In genomic region chr5:14716755-14717752, GRCh38 we compare ENCODE assay signal across 1 cellular context.
TF ChIP-seq lines count a peak whose summit lies in the region.

No MANE protein-coding gene starts in this region.

TF ChIP-seq in H1, 55 proteins besides CTCF, POLR2A, EP300 and RAD21:
- TF ChIP-seq BACH1 (IDR thresholded peaks at IDR 0.05; ENCODE audit: low read length), result no peak
- TF ChIP-seq CBX5 (IDR thresholded peaks at IDR 0.05; ENCODE audit: low read depth, low read length), result no peak
- no peak for TF ChIP-seq HDAC6 (IDR thresholded peaks at IDR 0.05; ENCODE audit: low read depth, low read length)
- no peak for TF ChIP-seq SIX5 (IDR thresholded peaks at IDR 0.05; ENCODE audit: low read depth, low read length)
- TF ChIP-seq, protein P1, sequence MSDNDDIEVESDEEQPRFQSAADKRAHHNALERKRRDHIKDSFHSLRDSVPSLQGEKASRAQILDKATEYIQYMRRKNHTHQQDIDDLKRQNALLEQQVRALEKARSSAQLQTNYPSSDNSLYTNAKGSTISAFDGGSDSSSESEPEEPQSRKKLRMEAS (IDR thresholded peaks at IDR 0.05), result no peak
- no peak for TF ChIP-seq ASH2L (IDR thresholded peaks at IDR 0.05; ENCODE audit: low read length)
- TF ChIP-seq SP4 (IDR thresholded peaks at IDR 0.05; ENCODE audit: low read length), result no peak
- TF ChIP-seq EZH2 (IDR thresholded peaks at IDR 0.05; ENCODE audit: low read depth, low read length, severe bottlenecking), result no peak
- no peak for TF ChIP-seq JUN (IDR thresholded peaks at IDR 0.05; ENCODE audit: low read depth, low read length)
- no peak for TF ChIP-seq SAP30 (IDR thresholded peaks at IDR 0.05; ENCODE audit: insufficient read depth, insufficient replicate concordance, low read length)
- TF ChIP-seq EGR1 (IDR thresholded peaks at IDR 0.05; ENCODE audit: borderline replicate concordance, low read depth, low read length), result no peak
- no peak for TF ChIP-seq GABPA (IDR thresholded peaks at IDR 0.05; ENCODE audit: borderline replicate concordance, insufficient read depth, low read length)
- no peak for TF ChIP-seq SIN3A (conservative IDR thresholded peaks at IDR 0.05 in 1 of 2, IDR thresholded peaks at IDR 0.05 in 1 of 2; ENCODE audit: low read depth in 1 of 2, low read length in 2 of 2)
- TF ChIP-seq, protein P2, sequence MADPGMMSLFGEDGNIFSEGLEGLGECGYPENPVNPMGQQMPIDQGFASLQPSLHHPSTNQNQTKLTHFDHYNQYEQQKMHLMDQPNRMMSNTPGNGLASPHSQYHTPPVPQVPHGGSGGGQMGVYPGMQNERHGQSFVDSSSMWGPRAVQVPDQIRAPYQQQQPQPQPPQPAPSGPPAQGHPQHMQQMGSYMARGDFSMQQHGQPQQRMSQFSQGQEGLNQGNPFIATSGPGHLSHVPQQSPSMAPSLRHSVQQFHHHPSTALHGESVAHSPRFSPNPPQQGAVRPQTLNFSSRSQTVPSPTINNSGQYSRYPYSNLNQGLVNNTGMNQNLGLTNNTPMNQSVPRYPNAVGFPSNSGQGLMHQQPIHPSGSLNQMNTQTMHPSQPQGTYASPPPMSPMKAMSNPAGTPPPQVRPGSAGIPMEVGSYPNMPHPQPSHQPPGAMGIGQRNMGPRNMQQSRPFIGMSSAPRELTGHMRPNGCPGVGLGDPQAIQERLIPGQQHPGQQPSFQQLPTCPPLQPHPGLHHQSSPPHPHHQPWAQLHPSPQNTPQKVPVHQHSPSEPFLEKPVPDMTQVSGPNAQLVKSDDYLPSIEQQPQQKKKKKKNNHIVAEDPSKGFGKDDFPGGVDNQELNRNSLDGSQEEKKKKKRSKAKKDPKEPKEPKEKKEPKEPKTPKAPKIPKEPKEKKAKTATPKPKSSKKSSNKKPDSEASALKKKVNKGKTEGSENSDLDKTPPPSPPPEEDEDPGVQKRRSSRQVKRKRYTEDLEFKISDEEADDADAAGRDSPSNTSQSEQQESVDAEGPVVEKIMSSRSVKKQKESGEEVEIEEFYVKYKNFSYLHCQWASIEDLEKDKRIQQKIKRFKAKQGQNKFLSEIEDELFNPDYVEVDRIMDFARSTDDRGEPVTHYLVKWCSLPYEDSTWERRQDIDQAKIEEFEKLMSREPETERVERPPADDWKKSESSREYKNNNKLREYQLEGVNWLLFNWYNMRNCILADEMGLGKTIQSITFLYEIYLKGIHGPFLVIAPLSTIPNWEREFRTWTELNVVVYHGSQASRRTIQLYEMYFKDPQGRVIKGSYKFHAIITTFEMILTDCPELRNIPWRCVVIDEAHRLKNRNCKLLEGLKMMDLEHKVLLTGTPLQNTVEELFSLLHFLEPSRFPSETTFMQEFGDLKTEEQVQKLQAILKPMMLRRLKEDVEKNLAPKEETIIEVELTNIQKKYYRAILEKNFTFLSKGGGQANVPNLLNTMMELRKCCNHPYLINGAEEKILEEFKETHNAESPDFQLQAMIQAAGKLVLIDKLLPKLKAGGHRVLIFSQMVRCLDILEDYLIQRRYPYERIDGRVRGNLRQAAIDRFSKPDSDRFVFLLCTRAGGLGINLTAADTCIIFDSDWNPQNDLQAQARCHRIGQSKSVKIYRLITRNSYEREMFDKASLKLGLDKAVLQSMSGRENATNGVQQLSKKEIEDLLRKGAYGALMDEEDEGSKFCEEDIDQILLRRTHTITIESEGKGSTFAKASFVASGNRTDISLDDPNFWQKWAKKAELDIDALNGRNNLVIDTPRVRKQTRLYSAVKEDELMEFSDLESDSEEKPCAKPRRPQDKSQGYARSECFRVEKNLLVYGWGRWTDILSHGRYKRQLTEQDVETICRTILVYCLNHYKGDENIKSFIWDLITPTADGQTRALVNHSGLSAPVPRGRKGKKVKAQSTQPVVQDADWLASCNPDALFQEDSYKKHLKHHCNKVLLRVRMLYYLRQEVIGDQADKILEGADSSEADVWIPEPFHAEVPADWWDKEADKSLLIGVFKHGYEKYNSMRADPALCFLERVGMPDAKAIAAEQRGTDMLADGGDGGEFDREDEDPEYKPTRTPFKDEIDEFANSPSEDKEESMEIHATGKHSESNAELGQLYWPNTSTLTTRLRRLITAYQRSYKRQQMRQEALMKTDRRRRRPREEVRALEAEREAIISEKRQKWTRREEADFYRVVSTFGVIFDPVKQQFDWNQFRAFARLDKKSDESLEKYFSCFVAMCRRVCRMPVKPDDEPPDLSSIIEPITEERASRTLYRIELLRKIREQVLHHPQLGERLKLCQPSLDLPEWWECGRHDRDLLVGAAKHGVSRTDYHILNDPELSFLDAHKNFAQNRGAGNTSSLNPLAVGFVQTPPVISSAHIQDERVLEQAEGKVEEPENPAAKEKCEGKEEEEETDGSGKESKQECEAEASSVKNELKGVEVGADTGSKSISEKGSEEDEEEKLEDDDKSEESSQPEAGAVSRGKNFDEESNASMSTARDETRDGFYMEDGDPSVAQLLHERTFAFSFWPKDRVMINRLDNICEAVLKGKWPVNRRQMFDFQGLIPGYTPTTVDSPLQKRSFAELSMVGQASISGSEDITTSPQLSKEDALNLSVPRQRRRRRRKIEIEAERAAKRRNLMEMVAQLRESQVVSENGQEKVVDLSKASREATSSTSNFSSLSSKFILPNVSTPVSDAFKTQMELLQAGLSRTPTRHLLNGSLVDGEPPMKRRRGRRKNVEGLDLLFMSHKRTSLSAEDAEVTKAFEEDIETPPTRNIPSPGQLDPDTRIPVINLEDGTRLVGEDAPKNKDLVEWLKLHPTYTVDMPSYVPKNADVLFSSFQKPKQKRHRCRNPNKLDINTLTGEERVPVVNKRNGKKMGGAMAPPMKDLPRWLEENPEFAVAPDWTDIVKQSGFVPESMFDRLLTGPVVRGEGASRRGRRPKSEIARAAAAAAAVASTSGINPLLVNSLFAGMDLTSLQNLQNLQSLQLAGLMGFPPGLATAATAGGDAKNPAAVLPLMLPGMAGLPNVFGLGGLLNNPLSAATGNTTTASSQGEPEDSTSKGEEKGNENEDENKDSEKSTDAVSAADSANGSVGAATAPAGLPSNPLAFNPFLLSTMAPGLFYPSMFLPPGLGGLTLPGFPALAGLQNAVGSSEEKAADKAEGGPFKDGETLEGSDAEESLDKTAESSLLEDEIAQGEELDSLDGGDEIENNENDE (IDR thresholded peaks at IDR 0.05; ENCODE audit: insufficient replicate concordance, low read length), result no peak
- no peak for TF ChIP-seq ATF3 (IDR thresholded peaks at IDR 0.05; ENCODE audit: insufficient read depth, low read depth, low read length)
- TF ChIP-seq, protein P3, sequence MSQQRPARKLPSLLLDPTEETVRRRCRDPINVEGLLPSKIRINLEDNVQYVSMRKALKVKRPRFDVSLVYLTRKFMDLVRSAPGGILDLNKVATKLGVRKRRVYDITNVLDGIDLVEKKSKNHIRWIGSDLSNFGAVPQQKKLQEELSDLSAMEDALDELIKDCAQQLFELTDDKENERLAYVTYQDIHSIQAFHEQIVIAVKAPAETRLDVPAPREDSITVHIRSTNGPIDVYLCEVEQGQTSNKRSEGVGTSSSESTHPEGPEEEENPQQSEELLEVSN (IDR thresholded peaks at IDR 0.05), result no peak
